Comparison of ENCODE assay signal across 14 cellular contexts in genomic region chr3:125194849-125195601, GRCh38. TPM values are rescaled to one million over a fixed set of nuclear protein-coding genes. Genes with fewer than 3 reads are reported as not detected.
DNase-seq lines count a peak whose midpoint lies in the region; ATAC-seq and TF ChIP-seq lines count a peak whose summit lies in the region.
"Had no signal": no experiment of that assay in that cellular context is flagged by ENCODE, and none has a peak within 500 bp of the region (broad histone marks: within the 10 kb centered on the region; RNA-seq: fewer than 3 reads in every experiment).

No MANE protein-coding gene starts in this region.

- peak; percentile 45 for DNase-seq in COLO829 (ENCODE audit: low spot score)
- peak; percentile 72 for DNase-seq in HFF-Myc (ENCODE audit: extremely low read depth, low read depth)
- peak; percentile 38 for DNase-seq in dedifferentiated amniotic fluid mesenchymal stem cell (ENCODE audit: extremely low spot score)
- DNase-seq in myocyte (ENCODE audit: low read depth) = peak; percentile 83
- no peak for DNase-seq in activated gamma-delta T cell (lab: John Stamatoyannopoulos, UW)
- no peak for DNase-seq in colonic mucosa
- DNase-seq: activated CD4-positive, alpha-beta memory T cell treated with anti-CD3 and anti-CD28 coated beads for 36 hours; Caco-2; effector CD8-positive, alpha-beta T cell; NCI-H1930; T-helper 1 cell had no signal

- no peaks in the 10 kb centered on the region for H3K27me3 ChIP-seq in colonic mucosa

- intact Hi-C loops in colonic mucosa (cut with DNase I) = no loop called here

- no peaks in the 10 kb centered on the region for H3K9me3 ChIP-seq in colonic mucosa
- H3K9me3 ChIP-seq: Caco-2 had no signal

- H3K4me3 ChIP-seq in HFF-Myc (replicated peaks; ENCODE audit: low read depth, low read length) (no peak overlapping the region), colonic mucosa (no peak overlapping the region)
- H3K4me3 ChIP-seq: smooth muscle cell had no signal

- H3K9ac ChIP-seq in colonic mucosa (ENCODE audit: low read depth in 2 of 2, low read length in 2 of 2) = no peak overlapping the region

- H3K36me3 ChIP-seq in colonic mucosa = no peaks in the 10 kb centered on the region

- no peak for ATAC-seq in HG02870 (IDR thresholded peaks at IDR 0.05; ENCODE audit: unreplicated experiment)
- no peak for ATAC-seq in HG03378 (IDR thresholded peaks at IDR 0.05; ENCODE audit: unreplicated experiment)

- H3K27ac ChIP-seq in colonic mucosa = no peak overlapping the region

- no peaks in the 10 kb centered on the region for H3K4me1 ChIP-seq in colonic mucosa
- H3K4me1 ChIP-seq: Caco-2 had no signal

- TF ChIP-seq CTCF in HFF-Myc (IDR thresholded peaks at IDR 0.05; ENCODE audit: low read depth, low read length, missing control alignments) = no peak
- TF ChIP-seq CTCF in colonic mucosa (IDR thresholded peaks at IDR 0.05) = no peak

RNA-seq across cellular contexts. Expression of gene SLC12A8, which starts 17.5 kb away (rescaled TPM):
- 10.2 and 12.2 TPM in 2 replicates for total RNA-seq in myocyte
- 25.4 TPM for polyA plus RNA-seq in myocyte (2012)
- 10 to 100 TPM; 20.7 to 33.7 TPM for total RNA-seq in colonic mucosa

Comparison
In these comparisons a context has a peak if more than half of its experiments do, and no peak if none do; other contexts are left out.
1. DNase-seq: peak in COLO829 (single experiment), HFF-Myc (single experiment), dedifferentiated amniotic fluid mesenchymal stem cell (single experiment) and myocyte (single experiment); none in activated gamma-delta T cell (single experiment) and colonic mucosa (single experiment).